1 cellular context compared by ENCODE assay signal in genomic region chr9:94259077-94259847, GRCh38.
TF ChIP-seq lines count a peak whose summit lies in the region.

TSS of gene ZNF169 (plus strand) at chr9:94259298. CDS start at chr9:94278813, 19,515 bp downstream.

TF ChIP-seq in HepG2, 621 proteins besides CTCF, POLR2A, EP300 and RAD21 (continued from another document):
- TF ChIP-seq MLXIP (CRISPR knock-in tag; IDR thresholded peaks at IDR 0.05; ENCODE audit: borderline replicate concordance): no peak
- no peak for TF ChIP-seq NFAT5 (CRISPR knock-in tag; IDR thresholded peaks at IDR 0.05)
- TF ChIP-seq RAD51 (IDR thresholded peaks at IDR 0.05; ENCODE audit: borderline replicate concordance): no peak
- TF ChIP-seq SOX13 (IDR thresholded peaks at IDR 0.05): no peak
- TF ChIP-seq SOX13 (CRISPR knock-in tag; conservative IDR thresholded peaks at IDR 0.05 in 1 of 2, IDR thresholded peaks at IDR 0.05 in 1 of 2): no peak
- TF ChIP-seq RFX1 (IDR thresholded peaks at IDR 0.05): no peak
